Comparison of ENCODE assay signal across 12 cellular contexts in the genomic region with DNA sequence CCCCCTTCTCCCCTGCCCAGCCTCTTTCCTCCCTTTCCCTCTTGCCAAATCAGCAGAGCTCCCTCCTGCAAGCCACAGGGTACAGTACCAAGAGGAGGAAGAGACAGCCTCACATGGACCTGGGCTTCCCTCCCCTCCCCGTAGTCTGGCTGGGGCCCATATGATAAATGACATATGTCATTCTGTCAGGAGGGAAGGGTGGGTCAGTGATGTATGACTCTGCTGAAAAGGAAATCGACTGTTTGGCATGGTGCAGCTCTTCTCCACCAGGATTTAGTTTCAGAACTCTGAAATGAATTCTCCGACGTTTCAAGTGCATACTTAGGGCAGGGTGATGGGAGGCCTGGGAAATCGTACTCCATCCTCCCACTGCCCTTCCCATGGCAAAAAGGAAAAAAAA. TPM values are rescaled to one million over a fixed set of nuclear protein-coding genes. Genes with fewer than 3 reads are reported as not detected.
DNase-seq lines count a peak whose midpoint lies in the region; ATAC-seq and TF ChIP-seq lines count a peak whose summit lies in the region.
"Had no signal": no experiment of that assay in that cellular context is flagged by ENCODE, and none has a peak within 500 bp of the region (broad histone marks: within the 10 kb centered on the region; RNA-seq: fewer than 3 reads in every experiment).

No MANE protein-coding gene starts in this region.

- H3K18ac ChIP-seq in H9 (ENCODE audit: insufficient read length, low read depth, low read length): no peak overlapping the region

- H3K9me3 ChIP-seq in H9 (ENCODE audit: control insufficient read depth, low read depth, low read length) (no peaks in the 10 kb centered on the region), T-helper 17 cell (ENCODE audit: control insufficient read depth, low read length, poor library complexity, severe bottlenecking) (no peaks in the 10 kb centered on the region), hepatocyte (ENCODE audit: low read depth) (no peaks in the 10 kb centered on the region), smooth muscle cell (replicated peaks; ENCODE audit: low read depth) (no peaks in the 10 kb centered on the region)
- H3K9me3 ChIP-seq: gastrocnemius medialis had no signal

- no peaks in the 10 kb centered on the region for H3K36me3 Mint-ChIP-seq in H9 (ENCODE audit: insufficient read depth in 1 of 3, low read depth in 3 of 3)
- no peaks in the 10 kb centered on the region for H3K36me3 Mint-ChIP-seq in T-helper 17 cell (ENCODE audit: low read depth)

- H3K27me3 ChIP-seq in H9 (ENCODE audit: insufficient read depth, low read length): no peaks in the 10 kb centered on the region
- peaks cover 4% of the 10 kb centered on the region for H3K27me3 ChIP-seq in hepatocyte
- no peaks in the 10 kb centered on the region for H3K27me3 ChIP-seq in smooth muscle cell (ENCODE audit: low read depth)
- H3K27me3 ChIP-seq: gastrocnemius medialis had no signal

- H3T11ph ChIP-seq in H9 (ENCODE audit: low read length): no peak overlapping the region

- no peaks in the 10 kb centered on the region for H3K79me1 ChIP-seq in H9 (ENCODE audit: insufficient read depth, low read depth, low read length, poor library complexity, severe bottlenecking)

- H3K79me2 ChIP-seq in H9 (ENCODE audit: insufficient read depth, low read length) (peaks cover 5% of the 10 kb centered on the region; the same call in 1 of the 2 replicates), hepatocyte (peaks cover 54% of the 10 kb centered on the region), smooth muscle cell (ENCODE audit: low read depth) (peaks cover 91% of the 10 kb centered on the region)

- H3K27ac Mint-ChIP-seq in H9 (peak overlapping the region in 1 of 3 experiments; percentile 33; a peak in 1 of 7 replicates), T-helper 17 cell (peak overlapping the region; percentile 83)

- no peak overlapping the region for H3K56ac ChIP-seq in H9 (ENCODE audit: insufficient read length, low read depth, low read length)

- H2BK15ac ChIP-seq in H9 (ENCODE audit: low read depth, low read length): no peak overlapping the region

- H3K36me3 ChIP-seq in hepatocyte (replicated peaks; ENCODE audit: insufficient read depth, low read depth) (no peaks in the 10 kb centered on the region), smooth muscle cell (ENCODE audit: low read depth) (no peaks in the 10 kb centered on the region)
- H3K36me3 ChIP-seq: gastrocnemius medialis had no signal

- H3K27me3 Mint-ChIP-seq in H9 (ENCODE audit: low read depth): no peaks in the 10 kb centered on the region
- peaks cover 16% of the 10 kb centered on the region for H3K27me3 Mint-ChIP-seq in T-helper 17 cell

- no peak overlapping the region for H2BK12ac ChIP-seq in H9 (ENCODE audit: insufficient read length, low read depth, low read length)

- H3K4ac ChIP-seq in H9 (ENCODE audit: low read depth, low read length): no peak overlapping the region

- TF ChIP-seq CTCF in H9 (conservative IDR thresholded peaks at IDR 0.05): no peak
- TF ChIP-seq CTCF in hepatocyte (IDR thresholded peaks at IDR 0.05; ENCODE audit: poor library complexity): no peak
- TF ChIP-seq CTCF in smooth muscle cell (IDR thresholded peaks at IDR 0.05; ENCODE audit: borderline replicate concordance, insufficient read depth, poor library complexity, severe bottlenecking): no peak

- no peak overlapping the region for H2BK20ac ChIP-seq in H9 (ENCODE audit: low read depth, low read length, poor library complexity, severe bottlenecking)

- H3K9ac ChIP-seq in H9 (ENCODE audit: extremely low read depth, insufficient read length, low read length): no peak overlapping the region
- no peak overlapping the region for H3K9ac ChIP-seq in smooth muscle cell (ENCODE audit: low read depth)

- H3K4me3 ChIP-seq in hepatocyte (no peak overlapping the region), smooth muscle cell (no peak overlapping the region)
- H3K4me3 ChIP-seq: gastrocnemius medialis, lung, PC-9 had no signal

- H2AK5ac ChIP-seq in H9 (ENCODE audit: insufficient read length, low read length): no peak overlapping the region

- peaks cover 4% of the 10 kb centered on the region; the same call in 1 of the 2 replicates for H3K4me1 ChIP-seq in H9 (ENCODE audit: insufficient read depth, low read length)
- peaks cover 41% of the 10 kb centered on the region for H3K4me1 ChIP-seq in hepatocyte (ENCODE audit: insufficient read depth)
- peaks cover 27% of the 10 kb centered on the region for H3K4me1 ChIP-seq in smooth muscle cell (ENCODE audit: low read depth)
- H3K4me1 ChIP-seq: gastrocnemius medialis had no signal

- H4K20me1 ChIP-seq in H9 (ENCODE audit: control insufficient read depth, insufficient read depth, insufficient read length) (no peaks in the 10 kb centered on the region), hepatocyte (ENCODE audit: insufficient read depth, poor library complexity, severe bottlenecking) (peaks cover 3% of the 10 kb centered on the region), smooth muscle cell (ENCODE audit: low read depth) (peaks cover 79% of the 10 kb centered on the region)

- H3K4me3 Mint-ChIP-seq in H9 (peak overlapping the region in 1 of 2 experiments; percentile 41; a peak in 3 of 5 replicates), T-helper 17 cell (peak overlapping the region; percentile 33)

- no peaks in the 10 kb centered on the region; a peak in 1 of 5 replicates for H3K9me3 Mint-ChIP-seq in H9

- ATAC-seq in T-helper 17 cell: no peak
- ATAC-seq in HG03378 (IDR thresholded peaks at IDR 0.05; ENCODE audit: unreplicated experiment): no peak
- ATAC-seq in GM19351 (IDR thresholded peaks at IDR 0.05; ENCODE audit: unreplicated experiment): no peak
- ATAC-seq: gastrocnemius medialis had no signal

- no peak overlapping the region for H4K5ac ChIP-seq in H9 (ENCODE audit: insufficient read length, low read depth, low read length)

- H3K4me1 Mint-ChIP-seq in H9: peaks cover 46 to 51% of the 10 kb centered on the region in 2 experiments
- peaks cover 21% of the 10 kb centered on the region for H3K4me1 Mint-ChIP-seq in T-helper 17 cell

- no peaks in the 10 kb centered on the region for H3K23me2 ChIP-seq in H9 (ENCODE audit: insufficient read length, low read depth, low read length, poor library complexity, severe bottlenecking)

- H4K8ac ChIP-seq in H9 (replicated peaks; ENCODE audit: insufficient read length, low read depth, low read length): no peak overlapping the region

- H2AFZ ChIP-seq in H9 (ENCODE audit: low read length) (no peak overlapping the region), hepatocyte (no peak overlapping the region), smooth muscle cell (ENCODE audit: low read depth) (no peak overlapping the region)
- H2AFZ ChIP-seq: PC-9 had no signal

- WGBS in H9 (ENCODE audit: extremely low coverage, insufficient read length, low lambda C conversion rate): no CpG with 5 or more reads among the region's 5 CpGs
- 29% methylated on average over 5 of the region's 5 CpGs for WGBS in hepatocyte (ENCODE audit: low lambda C conversion rate, missing lambda C conversion rate)
- WGBS in smooth muscle cell (ENCODE audit: low lambda C conversion rate): 11% methylated on average over 5 of the region's 5 CpGs

- no peak overlapping the region for H4K91ac ChIP-seq in H9 (ENCODE audit: insufficient read length, low read depth, low read length)

- H3K9me2 ChIP-seq in hepatocyte (replicated peaks; ENCODE audit: insufficient read depth): no peaks in the 10 kb centered on the region

- H3K14ac ChIP-seq in H9 (ENCODE audit: insufficient read depth, low read length): no peak overlapping the region

- H3K4me2 ChIP-seq in H9 (ENCODE audit: insufficient read depth, insufficient read length, low read length) (no peak overlapping the region), hepatocyte (peak overlapping the region; percentile 57), smooth muscle cell (peak overlapping the region; percentile 79)
- H3K4me2 ChIP-seq: PC-9 had no signal

- no peak overlapping the region for H2BK120ac ChIP-seq in H9 (ENCODE audit: low read depth, low read length, poor library complexity, severe bottlenecking)

- no peak overlapping the region for H3K27ac ChIP-seq in H9 (ENCODE audit: insufficient read length, low read depth, low read length)
- H3K27ac ChIP-seq in hepatocyte: peak overlapping the region; percentile 46
- H3K27ac ChIP-seq in smooth muscle cell (ENCODE audit: low read depth): peak overlapping the region; percentile 81
- H3K27ac ChIP-seq: gastrocnemius medialis, PC-9 had no signal

- H2BK5ac ChIP-seq in H9 (ENCODE audit: insufficient read length, low read length): no peak overlapping the region

- DNase-seq in H9: peak; percentile 21
- DNase-seq in T-helper 17 cell: no peak
- no peak for DNase-seq in hepatocyte (ENCODE audit: low spot score)
- DNase-seq in smooth muscle cell (lab: John Stamatoyannopoulos, UW; ENCODE audit: unreplicated experiment): no peak
- DNase-seq in DMS53 treated with DMSO at 0.1 percent for 48 hours (lab: John Stamatoyannopoulos, UW; ENCODE audit: unreplicated experiment): no peak
- no peak for DNase-seq in stimulated activated naive CD4-positive, alpha-beta T cell treated with Interleukin-2 at 50 U/mL for 16 hours (lab: John Stamatoyannopoulos, UW)
- DNase-seq: gastrocnemius medialis, NCI-H2081, PC-9 had no signal

- H3F3A ChIP-seq in smooth muscle cell (ENCODE audit: low read depth): peaks cover 48% of the 10 kb centered on the region

- H3K23ac ChIP-seq in H9 (ENCODE audit: insufficient read length, low read depth, low read length): no peak overlapping the region

RNA-seq across cellular contexts. Expression of a gene that starts 9.8 kb away (rescaled TPM):
- total RNA-seq in H9 (2021) (3.2 and 4.1 TPM in 2 replicates), T-helper 17 cell (1 to 10 TPM in 1 of 2 donors, under 1 TPM in 1; 0.68 to 1.3 TPM), hepatocyte (4.9 and 5.7 TPM in 2 replicates), smooth muscle cell (19.6 and 23.7 TPM in 2 replicates)
- polyA plus RNA-seq in hepatocyte (5.3 and 5.7 TPM in 2 replicates), smooth muscle cell (20.5 and 21.8 TPM in 2 replicates)
- total RNA-seq: PC-9 had no signal
